Comparison of ENCODE assay signal across 36 cellular contexts in genomic region chrX:55582447-55582846, GRCh38. TPM values are rescaled to one million over a fixed set of nuclear protein-coding genes. Genes with fewer than 3 reads are reported as not detected.
"Had no signal": no experiment of that assay in that cellular context is flagged by ENCODE, and none has a peak within 500 bp of the region (broad histone marks: within the 10 kb centered on the region; RNA-seq: fewer than 3 reads in every experiment).

No MANE protein-coding gene starts in this region.

- H3K79me2 ChIP-seq: parathyroid adenoma had no signal

- H3K9ac ChIP-seq: parathyroid adenoma had no signal

- H3K27ac ChIP-seq: neutrophil, parathyroid adenoma, psoas muscle, skin epidermis, spleen, suprapubic skin, testis, tibial artery, transverse colon, upper lobe of right lung, vagina had no signal

- H3K36me3 ChIP-seq: neutrophil, spleen, suprapubic skin, tibial artery, transverse colon, upper lobe of right lung, vagina had no signal

- H3K27me3 ChIP-seq: neutrophil, spleen, suprapubic skin, testis, tibial artery, transverse colon, upper lobe of right lung, vagina had no signal

- ATAC-seq: naive thymus-derived CD8-positive, alpha-beta T cell; natural killer cell treated with Interleukin-12 subunit alpha and Interleukin-12 subunit beta and Interleukin-15 and Interleukin-18, amount 100 ng/mL, for 72 hours; psoas muscle; right cardiac atrium; sciatic nerve; stimulated activated memory B cell treated with anti-CD40 and anti-IgM and Interleukin-4, amounts not matched to agents 10 μg/mL and 1 μg/mL and 100 μg/mL, for 72 hours; stimulated activated naive CD8-positive, alpha-beta T cell treated with anti-CD3 and anti-CD28 coated beads, Interleukin-15, amount 100 ng/mL, for 72 hours; stimulated activated naive CD8-positive, alpha-beta T cell treated with anti-CD3 and anti-CD28 coated beads, Interleukin-15, Interleukin-2, amounts not matched to agents 100 U/mL and 50 U/mL, for 24 hours; upper lobe of right lung had no signal

- DNase-seq: naive thymus-derived CD8-positive, alpha-beta T cell; nephron progenitor cell; nucleus accumbens; posterior cingulate gyrus; psoas muscle; right cardiac atrium; spleen; stimulated activated CD4-positive, alpha-beta T cell treated with anti-CD3 and anti-CD28 coated beads, Interleukin-12 subunit alpha, Interleukin-12 subunit beta, amount 100 ng/mL, for 4 hours; stimulated activated CD4-positive, alpha-beta T cell treated with anti-CD3 and anti-CD28 coated beads, Interleukin-1b, Interleukin-23, amount 100 ng/mL, for 48 hours; stimulated activated CD4-positive, alpha-beta T cell treated with anti-CD3 and anti-CD28 coated beads, Interleukin-4, amount 100 ng/mL, for 1 hour; stimulated activated CD4-positive, alpha-beta T cell treated with anti-CD3 and anti-CD28 coated beads, Interleukin-4, amount 100 ng/mL, for 4 hours; stimulated activated CD8-positive, alpha-beta memory T cell treated with anti-CD3 and anti-CD28 coated beads, Interleukin-4, amount 100 ng/mL, for 48 hours; stimulated activated naive CD4-positive, alpha-beta T cell; stimulated activated naive CD8-positive, alpha-beta T cell treated with anti-CD3 and anti-CD28 coated beads, Interleukin-15, amount 100 ng/mL, for 72 hours; stimulated activated naive CD8-positive, alpha-beta T cell treated with anti-CD3 and anti-CD28 coated beads, Interleukin-15, Interleukin-2, amounts not matched to agents 100 U/mL and 50 U/mL, for 24 hours; substantia nigra; testis; tibial artery; transverse colon; upper lobe of right lung had no signal

- H2AFZ ChIP-seq: parathyroid adenoma had no signal

- H3K4me2 ChIP-seq: smooth muscle cell had no signal

- H3K4me1 ChIP-seq: parathyroid adenoma, psoas muscle, spleen, suprapubic skin, testis, tibial artery, transverse colon, upper lobe of right lung, vagina had no signal

- FAIRE-seq: urothelium cell line had no signal

- H3K4me3 ChIP-seq: psoas muscle, skin epidermis, smooth muscle cell, spleen, suprapubic skin, testis, tibial artery, transverse colon, upper lobe of right lung, vagina had no signal

- H3K9me3 ChIP-seq: neutrophil, suprapubic skin, testis, transverse colon, upper lobe of right lung, vagina had no signal

RNA-seq across cellular contexts. Expression of gene FOXR2, which starts 40.8 kb away (rescaled TPM):
- total RNA-seq: naive thymus-derived CD8-positive, alpha-beta T cell; natural killer cell treated with Interleukin-12 subunit alpha and Interleukin-12 subunit beta and Interleukin-15 and Interleukin-18, amount 100 ng/mL, for 72 hours; neural crest cell; omental fat pad; osteocyte; progenitor cell of endocrine pancreas; psoas muscle; renal cortical epithelial cell; right cardiac atrium; sciatic nerve; smooth muscle cell; spleen; suprapubic skin; transverse colon; upper lobe of right lung; vagina had no signal
- polyA plus RNA-seq: naive thymus-derived CD8-positive, alpha-beta T cell; psoas muscle; right cardiac atrium; smooth muscle cell; spleen; thymus had no signal
